In the genomic region with DNA sequence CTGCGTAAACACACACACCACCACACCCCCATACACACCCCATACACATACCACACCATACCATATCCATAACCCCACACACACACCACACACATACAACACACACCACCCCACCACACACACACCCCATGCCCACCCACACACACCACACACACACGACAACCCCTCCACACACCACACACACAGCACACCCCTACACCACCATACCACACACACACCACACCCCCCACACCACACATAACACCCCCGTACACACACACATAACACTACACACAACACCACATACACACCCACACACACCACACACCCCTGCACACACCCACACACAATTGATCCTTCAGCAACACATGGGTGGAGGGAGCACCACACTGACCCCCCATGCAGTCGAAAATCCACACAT, we compare ENCODE assay signal across 32 cellular contexts.
"Had no signal": no experiment of that assay in that cellular context is flagged by ENCODE, and none has a peak within 500 bp of the region (broad histone marks: within the 10 kb centered on the region; RNA-seq: fewer than 3 reads in every experiment).

No MANE protein-coding gene starts in this region.

- H3K36me3 ChIP-seq: adrenal gland, heart left ventricle had no signal

- H3K27ac Mint-ChIP-seq: activated CD8-positive, alpha-beta T cell treated with anti-CD3 and anti-CD28 coated beads for 36 hours; activated naive CD4-positive, alpha-beta T cell treated with anti-CD3 and anti-CD28 coated beads for 36 hours; activated naive CD4-positive, alpha-beta T cell treated with anti-CD3 and anti-CD28 coated beads, Interleukin-2, amount 50 U/mL, for 24 hours; activated naive CD8-positive, alpha-beta T cell treated with anti-CD3 and anti-CD28 coated beads for 36 hours; activated naive CD8-positive, alpha-beta T cell treated with anti-CD3 and anti-CD28 coated beads, Interleukin-2, amount 50 U/mL, for 24 hours; activated T-helper 1 cell treated with anti-CD3 and anti-CD28 coated beads, Interleukin-12 subunit alpha, Interleukin-12 subunit beta, Interleukin-2, Interleukin-4 antibody, amounts not matched to agents 30 ng/mL and 10 ng/mL and 1 ng/mL, durations not matched to agents 14 hours and 24 hours and 36 hours; activated T-helper 2 cell treated with anti-CD3 and anti-CD28 coated beads, Interferon-gamma antibody, Interleukin-2, Interleukin-4, amounts not matched to agents 10 μg/mL and 5 μg/mL and 100 μg/mL, durations not matched to agents 14 hours and 24 hours and 36 hours; endodermal cell; WTC11 had no signal

- H3K4me3 Mint-ChIP-seq: activated CD8-positive, alpha-beta T cell treated with anti-CD3 and anti-CD28 coated beads for 36 hours; activated naive CD4-positive, alpha-beta T cell treated with anti-CD3 and anti-CD28 coated beads for 36 hours; activated naive CD4-positive, alpha-beta T cell treated with anti-CD3 and anti-CD28 coated beads, Interleukin-2, amount 50 U/mL, for 24 hours; activated naive CD8-positive, alpha-beta T cell treated with anti-CD3 and anti-CD28 coated beads for 36 hours; activated naive CD8-positive, alpha-beta T cell treated with anti-CD3 and anti-CD28 coated beads, Interleukin-2, amount 50 U/mL, for 24 hours; activated T-helper 1 cell treated with anti-CD3 and anti-CD28 coated beads, Interleukin-12 subunit alpha, Interleukin-12 subunit beta, Interleukin-2, Interleukin-4 antibody, amounts not matched to agents 30 ng/mL and 10 ng/mL and 1 ng/mL, durations not matched to agents 14 hours and 24 hours and 36 hours; endodermal cell; WTC11 had no signal

- H3K9me3 Mint-ChIP-seq: activated CD8-positive, alpha-beta T cell treated with anti-CD3 and anti-CD28 coated beads for 36 hours; activated naive CD4-positive, alpha-beta T cell treated with anti-CD3 and anti-CD28 coated beads for 36 hours; activated naive CD4-positive, alpha-beta T cell treated with anti-CD3 and anti-CD28 coated beads, Interleukin-2, amount 50 U/mL, for 24 hours; activated naive CD8-positive, alpha-beta T cell treated with anti-CD3 and anti-CD28 coated beads for 36 hours; activated naive CD8-positive, alpha-beta T cell treated with anti-CD3 and anti-CD28 coated beads, Interleukin-2, amount 50 U/mL, for 24 hours; activated T-helper 1 cell treated with anti-CD3 and anti-CD28 coated beads, Interleukin-12 subunit alpha, Interleukin-12 subunit beta, Interleukin-2, Interleukin-4 antibody, amounts not matched to agents 30 ng/mL and 10 ng/mL and 1 ng/mL, durations not matched to agents 14 hours and 24 hours and 36 hours; activated T-helper 2 cell treated with anti-CD3 and anti-CD28 coated beads, Interferon-gamma antibody, Interleukin-2, Interleukin-4, amounts not matched to agents 10 μg/mL and 5 μg/mL and 100 μg/mL, durations not matched to agents 14 hours and 24 hours and 36 hours had no signal

- DNase-seq: activated CD4-positive, alpha-beta T cell treated with anti-CD3 and anti-CD28 coated beads for 48 hours; activated CD4-positive, alpha-beta T cell treated with anti-CD3 and anti-CD28 coated beads, Interleukin-2, amount 50 U/mL, for 1 hour; activated CD4-positive, alpha-beta T cell treated with anti-CD3 and anti-CD28 coated beads, Interleukin-2, amount 50 U/mL, for 48 hours; activated CD8-positive, alpha-beta memory T cell treated with anti-CD3 and anti-CD28 coated beads for 24 hours; activated CD8-positive, alpha-beta memory T cell treated with anti-CD3 and anti-CD28 coated beads, Interleukin-2, amount 50 U/mL, for 4 hours; activated CD8-positive, alpha-beta T cell treated with anti-CD3 and anti-CD28 coated beads for 36 hours; activated effector memory CD4-positive, alpha-beta T cell treated with anti-CD3 and anti-CD28 coated beads, Interleukin-2, amount 50 U/mL, for 16 hours; activated naive CD4-positive, alpha-beta T cell treated with anti-CD3 and anti-CD28 coated beads for 36 hours; activated naive CD8-positive, alpha-beta T cell treated with anti-CD3 and anti-CD28 coated beads for 36 hours; activated naive CD8-positive, alpha-beta T cell treated with anti-CD3 and anti-CD28 coated beads, Interleukin-2, amount 50 U/mL, for 24 hours; activated T-cell treated with anti-CD3 and anti-CD28 coated beads, Interleukin-2, amount 50 U/mL, for 1 hour; activated T-cell treated with anti-CD3 and anti-CD28 coated beads, Interleukin-2, amount 50 U/mL, for 48 hours; adrenal gland; amygdala; aorta; body of pancreas; caudate nucleus; cortex of kidney; dermis blood vessel endothelial cell; effector CD8-positive, alpha-beta T cell; endodermal cell; foreskin fibroblast; glutamatergic neuron; heart left ventricle; T-helper 2 cell had no signal

- H3K36me3 Mint-ChIP-seq: activated naive CD4-positive, alpha-beta T cell treated with anti-CD3 and anti-CD28 coated beads, Interleukin-2, amount 50 U/mL, for 24 hours; activated naive CD8-positive, alpha-beta T cell treated with anti-CD3 and anti-CD28 coated beads for 36 hours had no signal

- H3K27ac ChIP-seq: adrenal gland, body of pancreas, heart left ventricle, VCaP had no signal

- H3K9me3 ChIP-seq: adrenal gland, body of pancreas, heart left ventricle had no signal

- H3K27me3 ChIP-seq: adrenal gland, body of pancreas had no signal

- H3K4me1 Mint-ChIP-seq: activated naive CD4-positive, alpha-beta T cell treated with anti-CD3 and anti-CD28 coated beads, Interleukin-2, amount 50 U/mL, for 24 hours; activated naive CD8-positive, alpha-beta T cell treated with anti-CD3 and anti-CD28 coated beads for 36 hours; activated naive CD8-positive, alpha-beta T cell treated with anti-CD3 and anti-CD28 coated beads, Interleukin-2, amount 50 U/mL, for 24 hours; endodermal cell; WTC11 had no signal

- H3K4me3 ChIP-seq: adrenal gland, body of pancreas, heart left ventricle had no signal

- H3K4me1 ChIP-seq: adrenal gland, body of pancreas, heart left ventricle had no signal

- ATAC-seq: activated CD4-positive, CD25-positive, alpha-beta regulatory T cell treated with anti-CD3 and anti-CD28 coated beads, Interleukin-2, amount 50 U/mL, for 24 hours; activated CD8-positive, alpha-beta T cell treated with anti-CD3 and anti-CD28 coated beads for 36 hours; activated naive CD8-positive, alpha-beta T cell treated with anti-CD3 and anti-CD28 coated beads, Interleukin-2, amount 50 U/mL, for 24 hours; body of pancreas; esophagus mucosa; WTC11 had no signal
